In genomic region chr20:19784511-19785172, GRCh38 we compare ENCODE assay signal across 8 cellular contexts. TPM values are rescaled to one million over a fixed set of nuclear protein-coding genes. Genes with fewer than 3 reads are reported as not detected.
DNase-seq lines count a peak whose midpoint lies in the region; ATAC-seq and TF ChIP-seq lines count a peak whose summit lies in the region.

No MANE protein-coding gene starts in this region.

- dilution Hi-C loops in mammary epithelial cell (cut with HindIII; ENCODE audit: low sequenced_read_pairs), result no loop called here

- H3K79me2 ChIP-seq in Karpas-422 (ENCODE audit: low read length) (no peaks in the 10 kb centered on the region), OCI-LY7 (ENCODE audit: insufficient read depth, low read depth, low read length) (no peaks in the 10 kb centered on the region), mammary epithelial cell (ENCODE audit: insufficient read depth, low read length) (no peaks in the 10 kb centered on the region)

- CTCF ChIA-PET in activated CD8-positive, alpha-beta memory T cell treated with anti-CD3 and anti-CD28 coated beads, Interleukin-2, amount 10 ng/mL, durations not matched to agents 7 days and 5 days (lab: Charles Lee), result interaction anchor here (1.2 to 1.8 kb wide), 2 partner anchors 42 to 208 kb away, joined by 3 to 5 read pairs; no protein-coding TSS in a partner anchor
- CTCF ChIA-PET in OCI-LY7 (lab: Charles Lee; ENCODE audit: unreplicated experiment), result interaction anchor here (0.6 to 1.5 kb wide), 2 partner anchors 22 to 211 kb away, joined by 3 to 4 read pairs; no protein-coding TSS in a partner anchor
- CTCF ChIA-PET in mammary epithelial cell (lab: Charles Lee; ENCODE audit: low non-redundant PET), result interaction anchor here (0.6 to 0.7 kb wide), 3 partner anchors 50 to 208 kb away, joined by 3 to 5 read pairs (median 5); no protein-coding TSS in a partner anchor

- H3K4me1 Mint-ChIP-seq in activated CD8-positive, alpha-beta memory T cell treated with anti-CD3 and anti-CD28 coated beads, Interleukin-2, amount 10 ng/mL, durations not matched to agents 7 days and 5 days, result peaks cover 13% of the 10 kb centered on the region

- POLR2A ChIA-PET in OCI-LY7 (lab: Charles Lee), result interaction anchor here (0.6 to 1.6 kb wide), 2 partner anchors 195 to 214 kb away, joined by 5 to 6 read pairs; no protein-coding TSS in a partner anchor

- H3K36me3 ChIP-seq in Karpas-422 (ENCODE audit: insufficient read depth, low read length), result no peaks in the 10 kb centered on the region
- no peaks in the 10 kb centered on the region for H3K36me3 ChIP-seq in OCI-LY7 (ENCODE audit: insufficient read depth, low read length)
- H3K36me3 ChIP-seq in mammary epithelial cell (ENCODE audit: insufficient read depth, low read length), result no peaks in the 10 kb centered on the region

- H3K27ac Mint-ChIP-seq in activated CD8-positive, alpha-beta memory T cell treated with anti-CD3 and anti-CD28 coated beads, Interleukin-2, amount 10 ng/mL, durations not matched to agents 7 days and 5 days, result no peak overlapping the region

- peak; percentile 36 for ATAC-seq in activated CD8-positive, alpha-beta memory T cell treated with anti-CD3 and anti-CD28 coated beads, Interleukin-2, amount 10 ng/mL, durations not matched to agents 7 days and 5 days

- no peaks in the 10 kb centered on the region for H3K9me2 ChIP-seq in Karpas-422 (replicated peaks; ENCODE audit: insufficient read depth, low read length)
- no peaks in the 10 kb centered on the region for H3K9me2 ChIP-seq in OCI-LY7 (ENCODE audit: insufficient read depth, low read length)

- peaks cover 33% of the 10 kb centered on the region for H3K4me1 ChIP-seq in Karpas-422 (ENCODE audit: low read length)
- H3K4me1 ChIP-seq in OCI-LY7 (ENCODE audit: insufficient read depth, low read length, poor library complexity, severe bottlenecking), result no peaks in the 10 kb centered on the region
- peaks cover 44% of the 10 kb centered on the region for H3K4me1 ChIP-seq in mammary epithelial cell (ENCODE audit: insufficient read depth, low read length)

- in situ Hi-C loops in mammary epithelial cell (cut with MboI; ENCODE audit: low sequenced_read_pairs in 2 of 2), result loop anchor here (5.0 kb wide), 2 partner anchors 208 to 218 kb away; no protein-coding TSS in a partner anchor

- H3K27ac ChIP-seq in Karpas-422 (ENCODE audit: low read length) (no peak overlapping the region), OCI-LY7 (ENCODE audit: low read depth, low read length, poor library complexity, severe bottlenecking) (no peak overlapping the region), mammary epithelial cell (ENCODE audit: insufficient read depth, low read depth, low read length) (peak overlapping the region; percentile 93)

- H3K9ac ChIP-seq in Karpas-422 (ENCODE audit: low read length), result peak overlapping the region; percentile 29; the same call in 1 of the 2 replicates
- peak overlapping the region; percentile 70 for H3K9ac ChIP-seq in mammary epithelial cell (ENCODE audit: insufficient read depth, low read length)

- intact Hi-C loops in OCI-LY7 (cut with micrococcal nuclease; ENCODE audit: unreplicated experiment), result loop anchor here (1.0 to 5.0 kb wide), 3 partner anchors 44 to 211 kb away; no protein-coding TSS in a partner anchor
- intact Hi-C loops in mammary epithelial cell (cut with micrococcal nuclease), result loop anchor here (1.0 to 5.0 kb wide), 10 partner anchors 44 to 453 kb away; partner anchors contain the start of gene NAA20

- no peaks in the 10 kb centered on the region for H3K27me3 ChIP-seq in Karpas-422 (ENCODE audit: low read length)
- no peaks in the 10 kb centered on the region for H3K27me3 ChIP-seq in mammary epithelial cell (ENCODE audit: insufficient read depth, low read length)

- H4K20me1 ChIP-seq in Karpas-422 (ENCODE audit: insufficient read depth, low read depth, low read length), result no peaks in the 10 kb centered on the region
- H4K20me1 ChIP-seq in OCI-LY7 (ENCODE audit: insufficient read depth, low read length), result no peaks in the 10 kb centered on the region
- no peaks in the 10 kb centered on the region for H4K20me1 ChIP-seq in mammary epithelial cell (ENCODE audit: insufficient read depth, low read length)

- H2AFZ ChIP-seq in Karpas-422 (ENCODE audit: low read length), result peak overlapping the region; percentile 40; the same call in 1 of the 2 replicates
- H2AFZ ChIP-seq in OCI-LY7 (ENCODE audit: low read length), result no peak overlapping the region
- peak overlapping the region; percentile 61 for H2AFZ ChIP-seq in mammary epithelial cell (ENCODE audit: low read depth, low read length)

- WGBS in mammary epithelial cell (ENCODE audit: low coverage, missing lambda C conversion rate), result 4% methylated on average over 11 of the region's 11 CpGs

- H3K36me3 Mint-ChIP-seq in activated CD8-positive, alpha-beta memory T cell treated with anti-CD3 and anti-CD28 coated beads, Interleukin-2, amount 10 ng/mL, durations not matched to agents 7 days and 5 days, result no peaks in the 10 kb centered on the region

- H3K9me3 ChIP-seq in Karpas-422 (ENCODE audit: low read length) (no peaks in the 10 kb centered on the region), OCI-LY7 (ENCODE audit: low read length) (no peaks in the 10 kb centered on the region), mammary epithelial cell (replicated peaks; ENCODE audit: insufficient read depth, low read length) (no peaks in the 10 kb centered on the region)

- peaks cover 11% of the 10 kb centered on the region for H3K27me3 Mint-ChIP-seq in activated CD8-positive, alpha-beta memory T cell treated with anti-CD3 and anti-CD28 coated beads, Interleukin-2, amount 10 ng/mL, durations not matched to agents 7 days and 5 days

- H3K9me3 Mint-ChIP-seq in activated CD8-positive, alpha-beta memory T cell treated with anti-CD3 and anti-CD28 coated beads, Interleukin-2, amount 10 ng/mL, durations not matched to agents 7 days and 5 days (ENCODE audit: low read depth), result no peaks in the 10 kb centered on the region

- H3K4me2 ChIP-seq in Karpas-422 (ENCODE audit: low read depth, low read length, poor library complexity, severe bottlenecking), result peak overlapping the region; percentile 34
- no peak overlapping the region for H3K4me2 ChIP-seq in OCI-LY7 (ENCODE audit: low read length)
- peak overlapping the region; percentile 74 for H3K4me2 ChIP-seq in mammary epithelial cell (ENCODE audit: insufficient read depth, low read depth, low read length)

- H3K4me3 Mint-ChIP-seq in activated CD8-positive, alpha-beta memory T cell treated with anti-CD3 and anti-CD28 coated beads, Interleukin-2, amount 10 ng/mL, durations not matched to agents 7 days and 5 days, result no peak overlapping the region

- DNase-seq in activated CD8-positive, alpha-beta memory T cell treated with anti-CD3 and anti-CD28 coated beads, Interleukin-2, amount 10 ng/mL, durations not matched to agents 7 days and 5 days, result no peak
- no peak for DNase-seq in activated CD8-positive, alpha-beta memory T cell treated with anti-CD3 and anti-CD28 coated beads, Interleukin-2, amount 50 U/mL, for 48 hours
- peak; percentile 93 for DNase-seq in Karpas-422
- DNase-seq in OCI-LY7 (ENCODE audit: low spot score), result peak; percentile 59
- DNase-seq in mammary epithelial cell, result peak; percentile 82
- peak; percentile 97 for DNase-seq in islet precursor cell
- peak; percentile 19 for DNase-seq in stimulated activated CD4-positive, alpha-beta T cell treated with anti-CD3 and anti-CD28 coated beads, Interleukin-1b, Interleukin-23, amount 100 ng/mL, for 48 hours
- no peak for DNase-seq in GF-D8 (lab: John Stamatoyannopoulos, UW)

- BruUV-seq in OCI-LY7 (replicated peaks; lab: Mats Ljungman, UMichigan), result no TSS peak
- BruUV-seq in mammary epithelial cell (replicated peaks; lab: Mats Ljungman, UMichigan), result no TSS peak

- TF ChIP-seq CTCF in OCI-LY7 (conservative IDR thresholded peaks at IDR 0.05; ENCODE audit: low read length), result peak; percentile 85
- peak; percentile 74 to 78 for TF ChIP-seq CTCF in mammary epithelial cell (conservative IDR thresholded peaks at IDR 0.05 in 1 of 2, IDR thresholded peaks at IDR 0.05 in 1 of 2; ENCODE audit: extremely low read depth in 1 of 2, insufficient read depth in 1 of 2, low read depth in 1 of 2, low read length in 2 of 2)

- H3K4me3 ChIP-seq in Karpas-422 (ENCODE audit: low read length) (no peak overlapping the region), OCI-LY7 (ENCODE audit: low read depth, low read length, poor library complexity, severe bottlenecking) (no peak overlapping the region), mammary epithelial cell (replicated peaks in 1 of 3; ENCODE audit: insufficient read depth in 1 of 3, low read depth in 2 of 3, low read length in 3 of 3) (no peak overlapping the region)

RNA-seq across cellular contexts. Expression of gene RIN2, which starts 26.6 kb away (rescaled TPM):
- total RNA-seq in activated CD8-positive, alpha-beta memory T cell treated with anti-CD3 and anti-CD28 coated beads, Interleukin-2, amount 10 ng/mL, durations not matched to agents 7 days and 5 days, result not detected
- 1.7 and 3.3 TPM in 2 replicates for total RNA-seq in Karpas-422 (2014; rRNA removed; shearing (Covaris generic); ENCODE audit: low replicate concordance)
- total RNA-seq in OCI-LY7 (2014; rRNA removed; shearing (Covaris generic)), result not detected in 2 replicates
- total RNA-seq in OCI-LY7 (2022), result not detected in 2 replicates
- total RNA-seq in mammary epithelial cell, result 10 to 100 TPM; 42.2 to 45.2 TPM
- polyA plus RNA-seq in mammary epithelial cell, result 29.1 TPM
- 93.5 TPM for polyA minus RNA-seq in mammary epithelial cell

Comparison
In these comparisons a context has a peak if more than half of its experiments do, and no peak if none do; other contexts are left out.
1. DNase-seq: peak in Karpas-422 (single experiment), OCI-LY7 (single experiment), mammary epithelial cell (single experiment), islet precursor cell (single experiment) and stimulated activated CD4-positive, alpha-beta T cell treated with anti-CD3 and anti-CD28 coated beads, Interleukin-1b, Interleukin-23, amount 100 ng/mL, for 48 hours (single experiment); none in activated CD8-positive, alpha-beta memory T cell treated with anti-CD3 and anti-CD28 coated beads, Interleukin-2, amount 10 ng/mL, durations not matched to agents 7 days and 5 days (single experiment), activated CD8-positive, alpha-beta memory T cell treated with anti-CD3 and anti-CD28 coated beads, Interleukin-2, amount 50 U/mL, for 48 hours (single experiment) and GF-D8 (single experiment).
2. RNA of gene RIN2, which starts 26.6 kb away (total RNA-seq): 42.2 to 45.2 TPM in mammary epithelial cell; 1.7 to 3.3 TPM in Karpas-422, not detected in activated CD8-positive, alpha-beta memory T cell treated with anti-CD3 and anti-CD28 coated beads, Interleukin-2, amount 10 ng/mL, durations not matched to agents 7 days and 5 days and not detected in OCI-LY7; every median in the first group is over 10 times any median in the second.